Comparison of ENCODE assay signal across 11 cellular contexts in genomic region chr22:20027966-20028854, GRCh38. TPM values are rescaled to one million over a fixed set of nuclear protein-coding genes. Genes with fewer than 3 reads are reported as not detected.
A peak's percentile ranks its signal among the peaks of the same experiment; 100 is the strongest.
DNase-seq lines count a peak whose midpoint lies in the region; ATAC-seq and TF ChIP-seq lines count a peak whose summit lies in the region.
"Had no signal": no experiment of that assay in that cellular context is flagged by ENCODE, and none has a peak within 500 bp of the region (broad histone marks: within the 10 kb centered on the region; RNA-seq: fewer than 3 reads in every experiment).

No MANE protein-coding gene starts in this region.

- no peak overlapping the region for H3K27ac ChIP-seq in Peyer's patch
- H3K27ac ChIP-seq in gastroesophageal sphincter, result no peak overlapping the region
- H3K27ac ChIP-seq: ovary had no signal

- peak in 4 of 6 experiments; percentile 25 to 54 (median 41) for TF ChIP-seq CTCF in Peyer's patch (IDR thresholded peaks at IDR 0.05)
- peak; percentile 45 for TF ChIP-seq CTCF in fibroblast of pulmonary artery (IDR thresholded peaks at IDR 0.05; ENCODE audit: low read length, missing control alignments)
- no peak for TF ChIP-seq CTCF in gastroesophageal sphincter (IDR thresholded peaks at IDR 0.05)

- no peaks in the 10 kb centered on the region for H3K27me3 ChIP-seq in Peyer's patch
- no peaks in the 10 kb centered on the region for H3K27me3 ChIP-seq in gastroesophageal sphincter
- H3K27me3 ChIP-seq: ovary had no signal

- H3K36me3 ChIP-seq in Peyer's patch (peaks cover 0 to 5% (median 0%) of the 10 kb centered on the region in 3 donors), gastroesophageal sphincter (peaks cover 0 to 25% of the 10 kb centered on the region in 2 donors)
- H3K36me3 ChIP-seq: ovary had no signal

- 79 to 83% methylated on average over 3 to 9 of the region's 12 CpGs for WGBS in gastroesophageal sphincter (ENCODE audit: low coverage in 1 of 2), 2 donors

- no peak overlapping the region for H3K4me3 ChIP-seq in Peyer's patch
- H3K4me3 ChIP-seq in fibroblast of pulmonary artery (replicated peaks; ENCODE audit: low read depth, low read length), result no peak overlapping the region
- H3K4me3 ChIP-seq in gastroesophageal sphincter, result no peak overlapping the region
- H3K4me3 ChIP-seq: ovary had no signal

- no peak for TF ChIP-seq EP300 in gastroesophageal sphincter (IDR thresholded peaks at IDR 0.05)

- DNase-seq in stimulated activated CD4-positive, alpha-beta T cell treated with anti-CD3 and anti-CD28 coated beads, Interleukin-4, amount 100 ng/mL, for 24 hours, result peak; percentile 16
- DNase-seq in stimulated activated CD4-positive, alpha-beta T cell treated with anti-CD3 and anti-CD28 coated beads, Interleukin-12 subunit alpha, Interleukin-12 subunit beta, amount 100 ng/mL, for 4 hours, result no peak
- DNase-seq in Peyer's patch (peak in 1 of 3 donors; percentile 45), fibroblast of pulmonary artery (ENCODE audit: low read depth) (peak; percentile 37), AG08395 (ENCODE audit: low spot score) (no peak)
- DNase-seq: activated T-cell treated with anti-CD3 and anti-CD28 coated beads, Interleukin-2, amount 50 U/mL, for 1 hour; SHP77 treated with DMSO at 0.1 percent for 48 hours had no signal

- H3K4me1 ChIP-seq in Peyer's patch (peaks cover 0 to 4% (median 2%) of the 10 kb centered on the region in 4 donors), gastroesophageal sphincter (peaks cover 0 to 30% (median 9%) of the 10 kb centered on the region in 3 donors)

- ATAC-seq in HG03045 (IDR thresholded peaks at IDR 0.05; ENCODE audit: unreplicated experiment) (no peak), HG03097 (IDR thresholded peaks at IDR 0.05; ENCODE audit: low FRiP score, unreplicated experiment) (no peak), gastroesophageal sphincter (no peak)

- TF ChIP-seq POLR2A in Peyer's patch (IDR thresholded peaks at IDR 0.05), result no peak
- no peak for TF ChIP-seq POLR2A in gastroesophageal sphincter (IDR thresholded peaks at IDR 0.05)

- no peaks in the 10 kb centered on the region for H3K9me3 ChIP-seq in Peyer's patch
- H3K9me3 ChIP-seq in gastroesophageal sphincter, result no peaks in the 10 kb centered on the region
- H3K9me3 ChIP-seq: ovary had no signal

RNA-seq across cellular contexts. Expression of gene TANGO2, which starts 7.3 kb away (rescaled TPM):
- total RNA-seq in Peyer's patch, result 10 to 100 TPM; 27.2 to 45.4 (median 41.0) TPM
- total RNA-seq in gastroesophageal sphincter, result 10 to 100 TPM; 20.0 to 65.5 (median 45.8) TPM

RNA-seq across cellular contexts. Expression of gene ARVCF, which starts 11.6 kb away (rescaled TPM):
- total RNA-seq in Peyer's patch, result 10 to 100 TPM; 10.7 to 21.2 (median 18.4) TPM
- total RNA-seq in gastroesophageal sphincter, result 10 to 100 TPM; 32.5 to 61.5 (median 39.5) TPM

RNA-seq across cellular contexts. Expression of gene DGCR8, which starts 51.8 kb away (rescaled TPM):
- 100 to 1,000 TPM in 1 of 4 donors, 10 to 100 TPM in 3; 40.6 to 138 (median 64.9) TPM for total RNA-seq in Peyer's patch
- 10 to 100 TPM; 16.9 to 27.6 (median 25.5) TPM for total RNA-seq in gastroesophageal sphincter

Comparison
In these comparisons a context has a peak if more than half of its experiments do, and no peak if none do; other contexts are left out.
1. DNase-seq: peak in stimulated activated CD4-positive, alpha-beta T cell treated with anti-CD3 and anti-CD28 coated beads, Interleukin-4, amount 100 ng/mL, for 24 hours (single experiment) and fibroblast of pulmonary artery (single experiment); none in stimulated activated CD4-positive, alpha-beta T cell treated with anti-CD3 and anti-CD28 coated beads, Interleukin-12 subunit alpha, Interleukin-12 subunit beta, amount 100 ng/mL, for 4 hours (single experiment) and AG08395 (single experiment).
2. CTCF ChIP-seq: peak in Peyer's patch (4 of 6) and fibroblast of pulmonary artery (single experiment); none in gastroesophageal sphincter (0 of 4).